In genomic region chr4:147678796-147679549, GRCh38 we compare ENCODE assay signal across 1 cellular context.
TF ChIP-seq lines count a peak whose summit lies in the region.

No MANE protein-coding gene starts in this region.

TF ChIP-seq in GM23338, 12 proteins besides CTCF, POLR2A, EP300 and RAD21 (continued from another document):
- TF ChIP-seq ZNF462 (CRISPR knock-in tag; IDR thresholded peaks at IDR 0.05) (no peak), ZNF331 (CRISPR knock-in tag; IDR thresholded peaks at IDR 0.05; ENCODE audit: low read depth) (no peak), EZH2phosphoT487 (IDR thresholded peaks at IDR 0.05; ENCODE audit: unreplicated experiment) (no peak), ZNF114 (CRISPR knock-in tag; IDR thresholded peaks at IDR 0.05) (no peak), REST (IDR thresholded peaks at IDR 0.05; ENCODE audit: unreplicated experiment) (no peak)
